ENCODE assay signal across 8 cellular contexts in genomic region chr12:643478-644292, GRCh38. TPM values are rescaled to one million over a fixed set of nuclear protein-coding genes. Genes with fewer than 3 reads are reported as not detected.
DNase-seq lines count a peak whose midpoint lies in the region; ATAC-seq and TF ChIP-seq lines count a peak whose summit lies in the region.

No MANE protein-coding gene starts in this region.

- WGBS in gastroesophageal sphincter (ENCODE audit: low coverage in 1 of 2), 2 donors, result 54 to 73% methylated on average over 2 to 19 of the region's 32 CpGs

- TF ChIP-seq CTCF in WERI-Rb-1 (IDR thresholded peaks at IDR 0.05; ENCODE audit: low read depth, low read length) (no peak), gastroesophageal sphincter (IDR thresholded peaks at IDR 0.05) (no peak)

- peak overlapping the region; percentile 93 to 98 (median 96) for H3K9ac ChIP-seq in BLaER1 treated with 17β-estradiol and CSF1 and Interleukin-3, amounts not matched to agents 10 nM and 100 nM

- peaks cover 38 to 76% (median 63%) of the 10 kb centered on the region in 10 experiments for H3K4me1 ChIP-seq in BLaER1 treated with 17β-estradiol and CSF1 and Interleukin-3, amounts not matched to agents 10 nM and 100 nM
- peaks cover 6 to 57% (median 22%) of the 10 kb centered on the region in 3 donors for H3K4me1 ChIP-seq in gastroesophageal sphincter

- TF ChIP-seq EP300 in gastroesophageal sphincter (IDR thresholded peaks at IDR 0.05), result no peak

- H3K27me3 ChIP-seq in BLaER1 treated with 17β-estradiol and CSF1 and Interleukin-3, amounts not matched to agents 10 nM and 100 nM, result no peaks in the 10 kb centered on the region
- H3K27me3 ChIP-seq in WERI-Rb-1 (ENCODE audit: insufficient read depth, low read depth, severe bottlenecking) (no peaks in the 10 kb centered on the region), gastroesophageal sphincter (no peaks in the 10 kb centered on the region)

- no peaks in the 10 kb centered on the region for H4K20me1 ChIP-seq in BLaER1 treated with 17β-estradiol and CSF1 and Interleukin-3, amounts not matched to agents 10 nM and 100 nM

- H3K27ac ChIP-seq in BLaER1 treated with 17β-estradiol and CSF1 and Interleukin-3, amounts not matched to agents 10 nM and 100 nM, result peak overlapping the region; percentile 96 to 100 (median 99)
- H3K27ac ChIP-seq in WERI-Rb-1, result peak overlapping the region; percentile 73
- H3K27ac ChIP-seq in gastroesophageal sphincter, result peak overlapping the region; percentile 86 to 99 (median 96)

- ATAC-seq in GM21717 (IDR thresholded peaks at IDR 0.05; ENCODE audit: unreplicated experiment) (peak; percentile 6), gastroesophageal sphincter (peak; percentile 1), HG03039 (IDR thresholded peaks at IDR 0.05; ENCODE audit: unreplicated experiment) (no peak)

- H3K4me3 ChIP-seq in BLaER1 treated with 17β-estradiol and CSF1 and Interleukin-3, amounts not matched to agents 10 nM and 100 nM, result peak overlapping the region; percentile 59 to 78 (median 68)
- no peak overlapping the region for H3K4me3 ChIP-seq in WERI-Rb-1 (ENCODE audit: low read depth, low read length)
- H3K4me3 ChIP-seq in gastroesophageal sphincter, result peak overlapping the region; percentile 56 to 77

- DNase-seq in WERI-Rb-1 (no peak), retina (peak; percentile 14), UCSD-AML1 (lab: John Stamatoyannopoulos, UW; ENCODE audit: unreplicated experiment) (no peak), posterior cingulate gyrus (no peak)

- intact Hi-C loops in posterior cingulate gyrus (cut with DNase I), result loop anchor here (5.0 to 10.0 kb wide), 2 partner anchors 69 to 109 kb away; partner anchors contain the start of gene WNK1

- H3K9me3 ChIP-seq in BLaER1 treated with 17β-estradiol and CSF1 and Interleukin-3, amounts not matched to agents 10 nM and 100 nM (replicated peaks in 1 of 11), result no peaks in the 10 kb centered on the region
- H3K9me3 ChIP-seq in WERI-Rb-1 (ENCODE audit: severe bottlenecking) (peaks cover 3% of the 10 kb centered on the region), gastroesophageal sphincter (no peaks in the 10 kb centered on the region)

- H3K36me3 ChIP-seq in BLaER1 treated with 17β-estradiol and CSF1 and Interleukin-3, amounts not matched to agents 10 nM and 100 nM, result peaks cover 0 to 11% (median 0%) of the 10 kb centered on the region in 11 experiments; a peak in 2 of 22 replicates
- H3K36me3 ChIP-seq in WERI-Rb-1 (no peaks in the 10 kb centered on the region), gastroesophageal sphincter (no peaks in the 10 kb centered on the region)

- TF ChIP-seq POLR2A in gastroesophageal sphincter (IDR thresholded peaks at IDR 0.05), result no peak

- H3K4me2 ChIP-seq in BLaER1 treated with 17β-estradiol and CSF1 and Interleukin-3, amounts not matched to agents 10 nM and 100 nM, result peak overlapping the region; percentile 76 to 98 (median 88)

RNA-seq across cellular contexts. Expression of gene NINJ2, which starts 19.6 kb away (rescaled TPM):
- total RNA-seq in gastroesophageal sphincter, result 1 to 10 TPM in 3 of 4 donors, under 1 TPM in 1; 0.78 to 9.0 (median 5.2) TPM
